ENCODE assay signal across 21 cellular contexts in the genomic region with DNA sequence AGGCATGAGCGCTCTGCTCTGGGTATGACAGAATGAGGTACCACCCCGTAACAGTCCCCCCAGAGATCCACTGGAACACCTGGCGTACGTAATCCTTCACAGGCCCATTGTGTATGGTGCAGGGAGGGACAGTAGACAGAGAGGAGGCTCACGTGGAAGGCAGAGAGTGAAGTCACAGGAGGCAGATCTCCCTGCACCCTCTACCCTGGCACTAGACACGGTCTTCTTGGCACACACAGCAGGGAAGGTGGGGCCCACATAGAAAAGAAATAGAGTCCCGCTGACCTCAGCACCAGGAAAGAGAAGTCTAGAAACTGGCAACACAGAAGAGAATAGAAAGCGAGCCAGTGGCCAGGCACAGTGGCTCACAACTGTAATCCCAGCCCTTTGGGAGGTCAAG. TPM values are rescaled to one million over a fixed set of nuclear protein-coding genes. Genes with fewer than 3 reads are reported as not detected.
DNase-seq lines count a peak whose midpoint lies in the region; ATAC-seq and TF ChIP-seq lines count a peak whose summit lies in the region.
"Had no signal": no experiment of that assay in that cellular context is flagged by ENCODE, and none has a peak within 500 bp of the region (broad histone marks: within the 10 kb centered on the region; RNA-seq: fewer than 3 reads in every experiment).

No MANE protein-coding gene starts in this region.

- no peak overlapping the region for H3K4me3 Mint-ChIP-seq in nephron progenitor cell
- H3K4me3 Mint-ChIP-seq: CD8-positive, alpha-beta T cell; HFFc6 had no signal

- no peaks in the 10 kb centered on the region for H3K4me1 Mint-ChIP-seq in nephron progenitor cell

- H3K9me3 ChIP-seq in right cardiac atrium (ENCODE audit: control insufficient read depth, low read length): no peaks in the 10 kb centered on the region
- H3K9me3 ChIP-seq: A549 had no signal

- no peak for TF ChIP-seq CTCF in nephron progenitor cell (IDR thresholded peaks at IDR 0.05)

- H3K27ac ChIP-seq in right cardiac atrium (ENCODE audit: low read length): no peak overlapping the region
- H3K27ac ChIP-seq: A549, BLaER1 had no signal

- peaks cover 85% of the 10 kb centered on the region for H3K36me3 Mint-ChIP-seq in nephron progenitor cell (ENCODE audit: low read depth)

- peaks cover 7% of the 10 kb centered on the region for H3K27me3 Mint-ChIP-seq in nephron progenitor cell (ENCODE audit: low read depth, poor library complexity)

- 84% methylated on average over 8 of the region's 8 CpGs for WGBS in right cardiac atrium

- H3K4me3 ChIP-seq in right cardiac atrium (ENCODE audit: low read length): no peak overlapping the region
- H3K4me3 ChIP-seq: A549, BLaER1 had no signal

- peak overlapping the region; percentile 59 for H3K27ac Mint-ChIP-seq in nephron progenitor cell
- H3K27ac Mint-ChIP-seq: CD8-positive, alpha-beta T cell; HFFc6 had no signal

- intact Hi-C loops in right cardiac atrium (cut with DNase I) (no loop called here), Right ventricle myocardium superior (cut with DNase I) (no loop called here)

- H3K4me1 ChIP-seq in right cardiac atrium (ENCODE audit: control insufficient read depth, insufficient read depth, low read length): no peaks in the 10 kb centered on the region
- H3K4me1 ChIP-seq: A549 had no signal

- DNase-seq in right cardiac atrium: peak in 2 of 3 donors; percentile 10 to 35
- DNase-seq in Right ventricle myocardium superior: no peak
- DNase-seq in nephron progenitor cell: no peak
- no peak for DNase-seq in NCI-H2107 (lab: John Stamatoyannopoulos, UW)
- no peak for DNase-seq in cerebellar nuclear complex (lab: John Stamatoyannopoulos, UW)
- no peak for DNase-seq in activated CD4-positive, alpha-beta T cell treated with anti-CD3 and anti-CD28 coated beads, Interleukin-2, amount 50 U/mL, for 1 hour
- DNase-seq: CD8-positive, alpha-beta T cell; DMS53; HFFc6; Karpas-422; NCI-H1048; NCI-H1436 treated with DMSO at 0.1 percent for 48 hours; NCI-H2029; NCI-H2171; NCI-H446; NCI-H69 had no signal

- peaks cover 46% of the 10 kb centered on the region for H3K9me3 Mint-ChIP-seq in nephron progenitor cell
- H3K9me3 Mint-ChIP-seq: HFFc6 had no signal

- H3K27me3 ChIP-seq in right cardiac atrium (ENCODE audit: control insufficient read depth, insufficient read depth): no peaks in the 10 kb centered on the region
- H3K27me3 ChIP-seq: BLaER1 had no signal

- peak; percentile 20 to 32 for ATAC-seq in right cardiac atrium
- ATAC-seq in Right ventricle myocardium superior (ENCODE audit: poor library complexity): no peak
- peak; percentile 12 for ATAC-seq in esophagus mucosa
- ATAC-seq in HG03520 (IDR thresholded peaks at IDR 0.05; ENCODE audit: unreplicated experiment): no peak
- ATAC-seq: CD8-positive, alpha-beta T cell; Panc1 had no signal

RNA-seq across cellular contexts. Expression of a gene that starts 51.9 kb away (rescaled TPM):
- total RNA-seq in right cardiac atrium (1 to 10 TPM; 2.9 to 5.5 (median 3.6) TPM), Right ventricle myocardium superior (3.9 TPM), esophagus mucosa (0.48 TPM)
- 11.8 TPM for polyA plus RNA-seq in right cardiac atrium

Comparison
In these comparisons a context has a peak if more than half of its experiments do, and no peak if none do; other contexts are left out.
1. ATAC-seq: peak in right cardiac atrium (2 of 2) and esophagus mucosa (single experiment); none in Right ventricle myocardium superior (single experiment) and HG03520 (single experiment).
2. DNase-seq: peak in right cardiac atrium (2 of 3); none in Right ventricle myocardium superior (single experiment), nephron progenitor cell (single experiment), NCI-H2107 (single experiment), cerebellar nuclear complex (0 of 2) and activated CD4-positive, alpha-beta T cell treated with anti-CD3 and anti-CD28 coated beads, Interleukin-2, amount 50 U/mL, for 1 hour (single experiment).